8 cellular contexts compared by ENCODE assay signal in the genomic region with DNA sequence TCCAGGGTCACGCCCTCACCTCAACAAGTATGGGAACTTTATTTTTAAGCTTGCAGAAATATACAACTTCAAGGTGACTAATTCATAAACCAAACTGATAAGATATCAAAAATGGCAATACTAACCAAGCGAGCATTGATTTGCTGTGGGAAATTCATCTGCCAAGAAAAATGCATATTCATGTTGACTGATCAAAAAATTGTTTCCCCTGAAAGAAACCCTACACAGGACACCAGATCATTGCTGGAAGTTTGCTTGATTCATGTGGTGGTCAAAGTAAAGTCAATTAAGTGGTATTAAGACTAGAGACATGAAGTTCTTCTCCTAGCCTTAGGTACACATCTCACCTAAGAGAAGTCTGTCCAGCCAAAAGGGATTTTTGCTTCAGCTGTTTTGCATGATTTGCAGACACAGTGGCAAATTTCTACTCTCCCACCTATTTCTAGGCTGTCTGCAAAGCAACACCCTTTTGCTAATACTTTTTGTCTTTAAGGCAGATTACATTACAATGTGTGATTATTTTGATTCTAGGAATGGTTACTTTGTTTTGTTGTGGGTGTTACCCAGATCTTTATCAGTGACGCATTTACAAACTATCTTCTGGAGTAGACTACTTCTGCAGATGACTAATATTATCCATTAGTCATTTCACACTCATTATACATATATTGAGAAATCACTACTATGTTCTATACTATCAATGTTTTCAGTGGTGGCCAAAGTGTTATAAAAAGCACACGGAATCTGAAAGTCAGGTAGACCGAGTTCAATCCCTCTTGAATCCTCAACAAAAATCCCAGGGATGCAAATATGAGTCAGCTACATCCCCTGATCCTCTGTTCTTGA. TPM values are rescaled to one million over a fixed set of nuclear protein-coding genes. Genes with fewer than 3 reads are reported as not detected.
DNase-seq lines count a peak whose midpoint lies in the region; ATAC-seq, FAIRE-seq and TF ChIP-seq lines count a peak whose summit lies in the region.

No MANE protein-coding gene starts in this region.

- DNase-seq in GM10248 (ENCODE audit: extremely low spot score) (peak; percentile 46), K562 (ENCODE audit: extremely low read depth in 1 of 4, low spot score in 3 of 4) (peak in 2 of 4 experiments; percentile 19 to 43), neuronal stem cell (ENCODE audit: low spot score) (no peak), psoas muscle (no peak), NCI-H748 treated with DMSO at 0.1 percent for 48 hours (lab: John Stamatoyannopoulos, UW) (no peak)
- no peak for DNase-seq in stimulated activated naive B cell treated with anti-CD40 and anti-IgM and Interleukin-4, amounts not matched to agents 10 μg/mL and 1 μg/mL and 100 μg/mL, for 72 hours

- TF ChIP-seq CTCF in GM10248 (IDR thresholded peaks at IDR 0.05; ENCODE audit: control extremely low read depth, extremely low read depth, low read depth, missing control alignments) (no peak), K562 (IDR thresholded peaks at IDR 0.05 in 2 of 3, conservative IDR thresholded peaks at IDR 0.05 in 1 of 3; ENCODE audit: insufficient read depth in 2 of 3, low read depth in 1 of 3, low read length in 3 of 3) (no peak), psoas muscle (IDR thresholded peaks at IDR 0.05) (no peak)

- 0 out of 2 replicates have a peak, but pooled peaks have one; percentile 9 for TF ChIP-seq POLR2A in K562 (conservative IDR thresholded peaks at IDR 0.05)

- no peak overlapping the region for H4K91ac ChIP-seq in neuronal stem cell (ENCODE audit: low read depth, low read length, poor library complexity)

- no peak overlapping the region for H2AK5ac ChIP-seq in neuronal stem cell (ENCODE audit: low read depth, low read length)

- H3K18ac ChIP-seq in neuronal stem cell (ENCODE audit: low read length): no peak overlapping the region

- no peak overlapping the region for H3K14ac ChIP-seq in neuronal stem cell (ENCODE audit: low read length)

- H3K4me2 ChIP-seq in K562 (ENCODE audit: insufficient read depth, low read length) (peak overlapping the region; percentile 68), neuronal stem cell (ENCODE audit: insufficient read depth, low read length, poor library complexity, severe bottlenecking) (no peak overlapping the region)

- WGBS in K562 (ENCODE audit: insufficient coverage, low coverage, missing lambda C conversion rate): 29% methylated on average over 5 of the region's 5 CpGs
- WGBS in neuronal stem cell (ENCODE audit: extremely low coverage in 2 of 2, insufficient read length in 2 of 2, insufficient replicate concordance in 1 of 2), 2 donors: no CpG with 5 or more reads among the region's 5 CpGs
- 84 to 92% (median 89%) methylated on average over 5 of the region's 5 CpGs for WGBS in psoas muscle, 3 donors

- H3K79me2 ChIP-seq in K562 (ENCODE audit: control insufficient read depth, insufficient read depth, low read length): peaks cover 99% of the 10 kb centered on the region

- H3K79me1 ChIP-seq in neuronal stem cell (ENCODE audit: low read depth, low read length): no peaks in the 10 kb centered on the region

- H3K4ac ChIP-seq in neuronal stem cell (ENCODE audit: low read length): no peak overlapping the region

- H3K9me3 Mint-ChIP-seq in stimulated activated naive B cell treated with anti-CD40 and anti-IgM and Interleukin-4, amounts not matched to agents 10 μg/mL and 1 μg/mL and 100 μg/mL, for 72 hours: peaks cover 15 to 16% of the 10 kb centered on the region in 2 donors

- H3K27me3 ChIP-seq in K562 (ENCODE audit: control insufficient read depth in 2 of 2, insufficient read depth in 2 of 2, low read length in 2 of 2): no peaks in the 10 kb centered on the region
- no peaks in the 10 kb centered on the region for H3K27me3 ChIP-seq in neuronal stem cell (ENCODE audit: control insufficient read depth in 3 of 3, insufficient read depth in 3 of 3, low read depth in 1 of 3, low read length in 3 of 3)
- no peaks in the 10 kb centered on the region for H3K27me3 ChIP-seq in psoas muscle (ENCODE audit: insufficient read depth in 3 of 3, low read length in 2 of 3)

- peaks cover 25 to 68% of the 10 kb centered on the region in 2 donors for H3K4me1 Mint-ChIP-seq in stimulated activated naive B cell treated with anti-CD40 and anti-IgM and Interleukin-4, amounts not matched to agents 10 μg/mL and 1 μg/mL and 100 μg/mL, for 72 hours

- BruUV-seq in K562 (replicated peaks; lab: Mats Ljungman, UMichigan): no TSS peak

- H3K36me3 ChIP-seq in K562 (ENCODE audit: control insufficient read depth, insufficient read depth, low read length) (peaks cover 84% of the 10 kb centered on the region), neuronal stem cell (replicated peaks in 1 of 2; ENCODE audit: control insufficient read depth in 2 of 2, insufficient read depth in 2 of 2, low read length in 2 of 2) (no peaks in the 10 kb centered on the region), psoas muscle (ENCODE audit: insufficient read depth in 1 of 2, low read depth in 1 of 2) (no peaks in the 10 kb centered on the region)

- POLR2A ChIA-PET in GM10248 (lab: Yijun Ruan, JAX): no interaction called here
- POLR2A ChIA-PET in K562 (lab: Yijun Ruan, JAX): interaction anchor here (0.9 to 1.7 kb wide), 8 partner anchors 10 to 229 kb away, joined by 3 to 5 read pairs (median 4); no protein-coding TSS in a partner anchor

- H3K23ac ChIP-seq in neuronal stem cell (ENCODE audit: low read depth, low read length, poor library complexity): no peak overlapping the region

- intact Hi-C loops in K562 (cut with micrococcal nuclease) (loop anchor here (5.0 kb wide), 1 partner anchor 144 kb away; no protein-coding TSS in a partner anchor), psoas muscle (cut with DNase I) (no loop called here)

- H3K4me3 ChIP-seq in K562 (no peak overlapping the region), neuronal stem cell (ENCODE audit: low read length in 2 of 2) (no peak overlapping the region), psoas muscle (no peak overlapping the region)

- TF ChIP-seq EP300 in K562 (IDR thresholded peaks at IDR 0.05; ENCODE audit: low read length): 0 out of 2 replicates have a peak, but pooled peaks have one; percentile 46

- H3K9me3 ChIP-seq in K562 (replicated peaks; ENCODE audit: control insufficient read depth, insufficient read depth, low read depth, low read length) (peaks cover 5% of the 10 kb centered on the region), neuronal stem cell (replicated peaks in 1 of 2; ENCODE audit: control insufficient read depth in 2 of 2, insufficient read depth in 1 of 2, low read depth in 1 of 2, low read length in 2 of 2) (no peaks in the 10 kb centered on the region), psoas muscle (no peaks in the 10 kb centered on the region)

- H2BK120ac ChIP-seq in neuronal stem cell (ENCODE audit: low read depth, low read length): no peak overlapping the region

- H3K4me1 ChIP-seq in K562 (replicated peaks in 1 of 2; ENCODE audit: control insufficient read depth in 2 of 2, insufficient read depth in 2 of 2, low read length in 2 of 2) (peaks cover 3 to 38% of the 10 kb centered on the region in 2 experiments; a peak in 4 of 5 replicates), neuronal stem cell (ENCODE audit: control insufficient read depth in 2 of 2, insufficient read depth in 1 of 2, low read depth in 1 of 2, low read length in 2 of 2) (no peaks in the 10 kb centered on the region), psoas muscle (no peaks in the 10 kb centered on the region)

- in situ Hi-C loops in K562 (cut with MboI): no loop called here

- no peaks in the 10 kb centered on the region for H3K27me3 Mint-ChIP-seq in stimulated activated naive B cell treated with anti-CD40 and anti-IgM and Interleukin-4, amounts not matched to agents 10 μg/mL and 1 μg/mL and 100 μg/mL, for 72 hours

- H4K8ac ChIP-seq in neuronal stem cell (ENCODE audit: low read depth, low read length): no peak overlapping the region

- 0 out of 4 replicates have a peak overlapping the region, but pooled peaks of 1 of the 2 experiments have one; percentile 16 for H3K9ac ChIP-seq in K562 (ENCODE audit: insufficient read depth in 1 of 2, low read depth in 2 of 2, low read length in 2 of 2)
- no peak overlapping the region for H3K9ac ChIP-seq in neuronal stem cell (ENCODE audit: low read depth, low read length, poor library complexity)

- peaks cover 19% of the 10 kb centered on the region for H4K20me1 ChIP-seq in K562 (replicated peaks; ENCODE audit: control insufficient read depth, insufficient read depth, low read length)

- no peak overlapping the region for H2AFZ ChIP-seq in K562 (ENCODE audit: low read depth, low read length)
- H2AFZ ChIP-seq in neuronal stem cell (ENCODE audit: low read length): no peak overlapping the region

- no peak overlapping the region for H2BK5ac ChIP-seq in neuronal stem cell (ENCODE audit: low read length)

- CTCF ChIA-PET in GM10248 (lab: Yijun Ruan, JAX): interaction anchor here (0.9 to 2.1 kb wide), 5 partner anchors 9 to 229 kb away, joined by 3 to 8 read pairs (median 4); no protein-coding TSS in a partner anchor
- CTCF ChIA-PET in K562 (lab: Yijun Ruan, JAX; ENCODE audit: low intra/inter-chr PET ratio): no interaction called here

- H3K27ac Mint-ChIP-seq in stimulated activated naive B cell treated with anti-CD40 and anti-IgM and Interleukin-4, amounts not matched to agents 10 μg/mL and 1 μg/mL and 100 μg/mL, for 72 hours: peak overlapping the region; percentile 94

- H2BK12ac ChIP-seq in neuronal stem cell (ENCODE audit: low read length): no peak overlapping the region

- no peaks in the 10 kb centered on the region for H3K9me1 ChIP-seq in K562 (ENCODE audit: control insufficient read depth, insufficient read depth, low read length)

- no peak for TF ChIP-seq RAD21 in K562 (CRISPR knock-in tag; conservative IDR thresholded peaks at IDR 0.05 in 1 of 2, IDR thresholded peaks at IDR 0.05 in 1 of 2)

- peaks cover 63 to 70% of the 10 kb centered on the region in 2 donors for H3K36me3 Mint-ChIP-seq in stimulated activated naive B cell treated with anti-CD40 and anti-IgM and Interleukin-4, amounts not matched to agents 10 μg/mL and 1 μg/mL and 100 μg/mL, for 72 hours

- peak overlapping the region; percentile 77 to 82 for H3K4me3 Mint-ChIP-seq in stimulated activated naive B cell treated with anti-CD40 and anti-IgM and Interleukin-4, amounts not matched to agents 10 μg/mL and 1 μg/mL and 100 μg/mL, for 72 hours

- peak; percentile 86 for ATAC-seq in GM21423 (IDR thresholded peaks at IDR 0.05; ENCODE audit: unreplicated experiment)
- ATAC-seq in HG03575 (IDR thresholded peaks at IDR 0.05; ENCODE audit: extremely low read depth, insufficient number of reproducible peaks, low FRiP score, unreplicated experiment): peak; percentile 82
- peak; percentile 11 for ATAC-seq in K562
- peak; percentile 90 to 91 for ATAC-seq in stimulated activated naive B cell treated with anti-CD40 and anti-IgM and Interleukin-4, amounts not matched to agents 10 μg/mL and 1 μg/mL and 100 μg/mL, for 72 hours (replicated peaks)
- no peak for ATAC-seq in psoas muscle

- H3K27ac ChIP-seq in K562 (ENCODE audit: extremely low read depth, low read depth, low read length): peak overlapping the region; percentile 67; the same call in 2 of the 3 replicates
- no peak overlapping the region for H3K27ac ChIP-seq in neuronal stem cell (replicated peaks; ENCODE audit: low read length)
- H3K27ac ChIP-seq in psoas muscle: no peak overlapping the region

- no peak overlapping the region for H2BK15ac ChIP-seq in neuronal stem cell (ENCODE audit: low read length)

- peak; percentile 23 for FAIRE-seq in K562 (lab: Jason Lieb, UNC)

RNA-seq across cellular contexts. Expression of gene SAMSN1, which starts 12.3 kb away (rescaled TPM):
- total RNA-seq in K562 (2011; cell fraction: chromatin; rRNA removed; ENCODE audit: low replicate concordance): 35.2 and 136 TPM in 2 replicates
- total RNA-seq in K562 (2011; cell fraction: nucleolus; rRNA removed): 20.5 and 30.3 TPM in 2 replicates
- total RNA-seq in K562 (2011; cell fraction: nucleoplasm; rRNA removed): 46.3 and 72.5 TPM in 2 replicates
- total RNA-seq in K562 (2014; rRNA removed) (96.8 and 106 TPM in 2 replicates), K562 (2014; rRNA removed; fragmentation: Illumina TruSeq; extraction: Trizol) (201 and 218 TPM in 2 replicates), K562 (2015; rRNA removed; fragmentation: Illumina TruSeq; extraction: Trizol) (143 and 159 TPM in 2 replicates), K562 (2021) (101 and 118 TPM in 2 replicates), psoas muscle (1 to 10 TPM in 1 of 4 donors, under 1 TPM in 3; 0.65 to 1.8 (median 0.85) TPM)
- polyA plus RNA-seq in K562 (2011; rRNA removed) (135 and 151 TPM in 2 replicates), K562 (2014; fragmentation: Illumina TruSeq; extraction: Trizol) (172 and 209 TPM in 2 replicates), K562 (2014; fragmentation: Nextera tagmentation; extraction: Ambion mirVana) (100 to 1,000 TPM; 184 to 223 TPM), K562 (2014; rRNA removed) (129 and 135 TPM in 2 replicates), psoas muscle (under 1 TPM; 0.31 to 0.58 (median 0.53) TPM)
- 22.7 and 52.5 TPM in 2 replicates for polyA plus RNA-seq in K562 (2011; cell fraction: cytosol; rRNA removed)
- 48.6 and 89.9 TPM in 2 replicates for polyA plus RNA-seq in K562 (2011; cell fraction: nucleus; rRNA removed)
- 101 and 117 TPM in 2 replicates for polyA plus RNA-seq in K562 (2012)
- 95.4 and 142 TPM in 2 replicates for polyA minus RNA-seq in K562 (2011; rRNA and poly(A)+ RNA removed)
- 33.6 and 37.9 TPM in 2 replicates for polyA minus RNA-seq in K562 (2011; cell fraction: cytosol; rRNA and poly(A)+ RNA removed)
- 39.7 and 92.0 TPM in 2 replicates for polyA minus RNA-seq in K562 (2011; cell fraction: nucleus; rRNA and poly(A)+ RNA removed)
- not detected for polyA plus RNA-seq in neuronal stem cell (2013, experiment 1 of 2)
- 0.04 TPM for polyA plus RNA-seq in neuronal stem cell (2013, experiment 2 of 2)

Comparison
In these comparisons a context has a peak if more than half of its experiments do, and no peak if none do; other contexts are left out.
1. ATAC-seq: peak in GM21423 (single experiment), HG03575 (single experiment), K562 (single experiment) and stimulated activated naive B cell treated with anti-CD40 and anti-IgM and Interleukin-4, amounts not matched to agents 10 μg/mL and 1 μg/mL and 100 μg/mL, for 72 hours (2 of 2); none in psoas muscle (0 of 4).
2. RNA of gene SAMSN1, which starts 12.3 kb away (total RNA-seq): 20.5 to 218 TPM in K562; 0.65 to 1.8 TPM in psoas muscle; every median in the first group is over 4 times any median in the second.